ENCODE assay signal across 30 cellular contexts in genomic region chr1:152728986-152729385, GRCh38. TPM values are rescaled to one million over a fixed set of nuclear protein-coding genes. Genes with fewer than 3 reads are reported as not detected.
"Had no signal": no experiment of that assay in that cellular context is flagged by ENCODE, and none has a peak within 500 bp of the region (broad histone marks: within the 10 kb centered on the region; RNA-seq: fewer than 3 reads in every experiment).

No MANE protein-coding gene starts in this region.

- H3K9me3 ChIP-seq: stomach, suprapubic skin, testis, thoracic aorta, thyroid gland, tibial artery, tibial nerve, transverse colon, upper lobe of left lung, upper lobe of right lung, uterus, vagina had no signal

- H3K4me3 ChIP-seq: stomach, suprapubic skin, testis, thoracic aorta, thyroid gland, tibial artery, tibial nerve, transverse colon, upper lobe of left lung, upper lobe of right lung, uterus, vagina had no signal

- H3K27me3 ChIP-seq: suprapubic skin, testis, thyroid gland, tibial artery, tibial nerve, transverse colon, upper lobe of left lung, upper lobe of right lung, uterus, vagina had no signal

- ATAC-seq: stimulated activated effector memory CD8-positive, alpha-beta T cell treated with anti-CD3 and anti-CD28 coated beads, Interleukin-12 subunit alpha, Interleukin-12 subunit beta, amount 100 ng/mL, for 72 hours; stimulated activated memory B cell treated with anti-CD40 and anti-IgM and Interleukin-4, amounts not matched to agents 10 μg/mL and 1 μg/mL and 100 μg/mL, for 72 hours; stimulated activated naive B cell treated with anti-CD40 and anti-IgM and Interleukin-4, amounts not matched to agents 10 μg/mL and 1 μg/mL and 100 μg/mL, for 72 hours; stimulated activated naive CD8-positive, alpha-beta T cell treated with anti-CD3 and anti-CD28 coated beads, Interleukin-15, amount 100 ng/mL, for 72 hours; stimulated activated naive CD8-positive, alpha-beta T cell treated with anti-CD3 and anti-CD28 coated beads, Interleukin-15, Interleukin-2, amounts not matched to agents 100 U/mL and 50 U/mL, for 24 hours; upper lobe of right lung had no signal

- H3K36me3 ChIP-seq: stomach, suprapubic skin, thoracic aorta, thyroid gland, tibial artery, tibial nerve, transverse colon, upper lobe of left lung, upper lobe of right lung, uterus, vagina had no signal

- H3K27ac ChIP-seq: stomach, suprapubic skin, testis, thoracic aorta, thyroid gland, tibial artery, tibial nerve, transverse colon, upper lobe of left lung, upper lobe of right lung, uterus, vagina had no signal

- DNase-seq: stimulated activated CD4-positive, alpha-beta T cell treated with anti-CD3 and anti-CD28 coated beads, Interleukin-2, amount 100 ng/mL, for 48 hours; stimulated activated CD4-positive, alpha-beta T cell treated with anti-CD3 and anti-CD28 coated beads, Interleukin-4, amount 100 ng/mL, for 1 hour; stimulated activated CD4-positive, alpha-beta T cell treated with anti-CD3 and anti-CD28 coated beads, Interleukin-4, amount 100 ng/mL, for 24 hours; stimulated activated CD4-positive, alpha-beta T cell treated with anti-CD3 and anti-CD28 coated beads, Interleukin-4, amount 100 ng/mL, for 4 hours; stimulated activated CD8-positive, alpha-beta memory T cell treated with anti-CD3 and anti-CD28 coated beads, Interleukin-4, amount 100 ng/mL, for 48 hours; stimulated activated naive B cell treated with anti-CD40 and anti-IgM and Interleukin-4, amounts not matched to agents 10 μg/mL and 1 μg/mL and 100 μg/mL, for 72 hours; stimulated activated naive CD4-positive, alpha-beta T cell; stimulated activated naive CD4-positive, alpha-beta T cell treated with Interleukin-2 at 50 U/mL for 16 hours; stimulated activated naive CD8-positive, alpha-beta T cell treated with anti-CD3 and anti-CD28 coated beads, Interleukin-15, amount 100 ng/mL, for 72 hours; stimulated activated naive CD8-positive, alpha-beta T cell treated with anti-CD3 and anti-CD28 coated beads, Interleukin-15, Interleukin-2, amounts not matched to agents 100 U/mL and 50 U/mL, for 24 hours; stomach; substantia nigra; testis; thyroid gland; tibial artery; transverse colon; upper lobe of left lung; upper lobe of right lung; uterus had no signal

- H3K4me1 ChIP-seq: stomach, suprapubic skin, testis, thyroid gland, tibial artery, tibial nerve, transverse colon, upper lobe of left lung, upper lobe of right lung, uterus, vagina had no signal

RNA-seq across cellular contexts. Expression of gene LCE4A, which starts 21.0 kb away (rescaled TPM):
- total RNA-seq: stomach, subcutaneous adipose tissue, temporal lobe, testis, thoracic aorta, thyroid gland, tibial nerve, transverse colon, upper lobe of left lung, upper lobe of right lung, ureter, urinary bladder, uterus, vagina had no signal
- polyA plus RNA-seq: stomach, thymus, urinary bladder had no signal

RNA-seq across cellular contexts. Expression of gene KPRP, which starts 28.8 kb away (rescaled TPM):
- total RNA-seq: stomach, subcutaneous adipose tissue, temporal lobe, testis, thyroid gland, tibial nerve, transverse colon, upper lobe of left lung, upper lobe of right lung, ureter, urinary bladder, uterus had no signal
- polyA plus RNA-seq: urinary bladder had no signal

RNA-seq across cellular contexts. Expression of gene LCE2A, which starts 30.8 kb away (rescaled TPM):
- total RNA-seq: stomach, subcutaneous adipose tissue, temporal lobe, testis, thoracic aorta, thyroid gland, tibial nerve, transverse colon, upper lobe of left lung, upper lobe of right lung, ureter, urinary bladder, uterus, vagina had no signal
- polyA plus RNA-seq: stomach, urinary bladder had no signal

RNA-seq across cellular contexts. Expression of gene LCE2B, which starts 43.1 kb away (rescaled TPM):
- total RNA-seq: stomach, subcutaneous adipose tissue, temporal lobe, testis, thyroid gland, tibial nerve, transverse colon, upper lobe of left lung, upper lobe of right lung, ureter, urinary bladder, uterus, vagina had no signal
- polyA plus RNA-seq: stomach, urinary bladder had no signal

RNA-seq across cellular contexts. Expression of gene LCE1F, which starts 46.0 kb away (rescaled TPM):
- total RNA-seq: stomach, subcutaneous adipose tissue, temporal lobe, testis, thoracic aorta, thyroid gland, tibial nerve, transverse colon, upper lobe of left lung, upper lobe of right lung, ureter, urinary bladder, uterus, vagina had no signal
- polyA plus RNA-seq: stomach, urinary bladder had no signal
